Comparison of ENCODE assay signal across 21 cellular contexts in the genomic region with DNA sequence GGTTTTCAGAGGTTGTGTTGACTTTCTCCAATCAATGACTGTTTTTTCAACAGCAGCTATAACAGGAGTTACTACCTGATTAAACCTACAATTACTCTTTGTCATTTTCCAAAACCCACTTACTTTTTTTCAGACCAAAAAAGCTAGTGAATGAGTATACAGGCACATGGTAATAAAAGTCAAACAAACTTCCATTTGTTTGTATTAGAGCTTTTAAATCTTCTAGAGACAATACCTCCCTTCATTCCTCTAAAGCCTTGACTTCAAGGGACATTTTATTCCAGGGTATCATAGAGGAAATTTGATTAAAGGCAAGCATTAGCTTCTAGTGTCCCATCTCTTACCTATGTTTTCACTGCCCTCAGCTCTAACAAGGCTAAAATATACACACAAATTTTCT. TPM values are rescaled to one million over a fixed set of nuclear protein-coding genes. Genes with fewer than 3 reads are reported as not detected.
A peak's percentile ranks its signal among the peaks of the same experiment; 100 is the strongest.
DNase-seq lines count a peak whose midpoint lies in the region; ATAC-seq, FAIRE-seq and TF ChIP-seq lines count a peak whose summit lies in the region.
"Had no signal": no experiment of that assay in that cellular context is flagged by ENCODE, and none has a peak within 500 bp of the region (broad histone marks: within the 10 kb centered on the region; RNA-seq: fewer than 3 reads in every experiment).

No MANE protein-coding gene starts in this region.

- in situ Hi-C loops in mammary epithelial cell (cut with MboI; ENCODE audit: low sequenced_read_pairs in 2 of 2): no loop called here

- H3K9me3 Mint-ChIP-seq in stimulated activated memory B cell treated with anti-CD40 and anti-IgM and Interleukin-4, amounts not matched to agents 10 μg/mL and 1 μg/mL and 100 μg/mL, for 72 hours: peaks cover 8% of the 10 kb centered on the region

- POLR2A ChIA-PET in PC-3 (lab: Charles Lee; ENCODE audit: unreplicated experiment): no interaction called here

- no peaks in the 10 kb centered on the region for H3K36me3 Mint-ChIP-seq in stimulated activated memory B cell treated with anti-CD40 and anti-IgM and Interleukin-4, amounts not matched to agents 10 μg/mL and 1 μg/mL and 100 μg/mL, for 72 hours

- no TSS peak for BruUV-seq in PC-3 (replicated peaks; lab: Mats Ljungman, UMichigan)
- no TSS peak for BruUV-seq in mammary epithelial cell (replicated peaks; lab: Mats Ljungman, UMichigan)

- H3K9me3 ChIP-seq in PC-3 (ENCODE audit: low read length): no peaks in the 10 kb centered on the region
- H3K9me3 ChIP-seq in mammary epithelial cell (replicated peaks; ENCODE audit: insufficient read depth, low read length): no peaks in the 10 kb centered on the region
- H3K9me3 ChIP-seq in small intestine (ENCODE audit: control insufficient read depth, low read depth): no peaks in the 10 kb centered on the region

- H3K79me2 ChIP-seq in PC-3 (ENCODE audit: low read length): no peaks in the 10 kb centered on the region
- no peaks in the 10 kb centered on the region for H3K79me2 ChIP-seq in mammary epithelial cell (ENCODE audit: insufficient read depth, low read length)

- CTCF ChIA-PET in PC-3 (lab: Charles Lee): no interaction called here
- CTCF ChIA-PET in mammary epithelial cell (lab: Charles Lee; ENCODE audit: low non-redundant PET): no interaction called here

- intact Hi-C loops in PC-3 (cut with micrococcal nuclease): no loop called here
- intact Hi-C loops in mammary epithelial cell (cut with micrococcal nuclease): no loop called here

- dilution Hi-C loops in mammary epithelial cell (cut with HindIII; ENCODE audit: low sequenced_read_pairs): no loop called here

- TF ChIP-seq CTCF in PC-3 (conservative IDR thresholded peaks at IDR 0.05; ENCODE audit: low read depth, low read length): no peak
- no peak for TF ChIP-seq CTCF in mammary epithelial cell (conservative IDR thresholded peaks at IDR 0.05 in 1 of 2, IDR thresholded peaks at IDR 0.05 in 1 of 2; ENCODE audit: extremely low read depth in 1 of 2, insufficient read depth in 1 of 2, low read depth in 1 of 2, low read length in 2 of 2)

- H4K20me1 ChIP-seq in PC-3 (ENCODE audit: low read length) (no peaks in the 10 kb centered on the region), mammary epithelial cell (ENCODE audit: insufficient read depth, low read length) (no peaks in the 10 kb centered on the region)

- H3F3A ChIP-seq in PC-3 (ENCODE audit: low read length, unreplicated experiment): no peaks in the 10 kb centered on the region

- H3K9ac ChIP-seq in PC-3 (ENCODE audit: low read length) (no peak overlapping the region), mammary epithelial cell (ENCODE audit: insufficient read depth, low read length) (no peak overlapping the region)

- H3K9me2 ChIP-seq in PC-3 (replicated peaks; ENCODE audit: low read length): no peaks in the 10 kb centered on the region

- peak; percentile 57 for DNase-seq in COLO829 (ENCODE audit: low spot score)
- DNase-seq in PC-3: no peak
- peak; percentile 36 for DNase-seq in foreskin melanocyte
- no peak for DNase-seq in mammary epithelial cell
- no peak for DNase-seq in small intestine
- DNase-seq: C1 segment of cervical spinal cord; CD8-positive, alpha-beta memory T cell; KBM-7; MV-4-11; NCI-H187; NCI-H2107; NCI-H510A; NCI-H748 treated with DMSO at 0.1 percent for 48 hours; PC-9 had no signal

- peaks cover 20% of the 10 kb centered on the region for H3K4me1 Mint-ChIP-seq in stimulated activated memory B cell treated with anti-CD40 and anti-IgM and Interleukin-4, amounts not matched to agents 10 μg/mL and 1 μg/mL and 100 μg/mL, for 72 hours

- FAIRE-seq in small intestine (lab: Jason Lieb, UNC): no peak
- FAIRE-seq: D721Med, H54, HepG2 had no signal

- peak; percentile 58 for ATAC-seq in PC-3
- no peak for ATAC-seq in stimulated activated memory B cell treated with anti-CD40 and anti-IgM and Interleukin-4, amounts not matched to agents 10 μg/mL and 1 μg/mL and 100 μg/mL, for 72 hours
- ATAC-seq in HG02571 (IDR thresholded peaks at IDR 0.05; ENCODE audit: unreplicated experiment): no peak
- ATAC-seq: HepG2 had no signal

- H3K27ac ChIP-seq in PC-3 (ENCODE audit: low read length): no peak overlapping the region
- no peak overlapping the region for H3K27ac ChIP-seq in mammary epithelial cell (ENCODE audit: insufficient read depth, low read depth, low read length)
- no peak overlapping the region for H3K27ac ChIP-seq in small intestine (ENCODE audit: low read depth in 1 of 2, low read length in 1 of 2)
- H3K27ac ChIP-seq: PC-9, RWPE1 had no signal

- H3K27me3 ChIP-seq in PC-3 (ENCODE audit: low read length) (no peaks in the 10 kb centered on the region), mammary epithelial cell (ENCODE audit: insufficient read depth, low read length) (no peaks in the 10 kb centered on the region), small intestine (ENCODE audit: control insufficient read depth in 2 of 2, insufficient read depth in 2 of 2, low read length in 2 of 2) (no peaks in the 10 kb centered on the region)

- H3K4me1 ChIP-seq in PC-3 (ENCODE audit: insufficient read depth, low read length): no peaks in the 10 kb centered on the region
- no peaks in the 10 kb centered on the region for H3K4me1 ChIP-seq in mammary epithelial cell (ENCODE audit: insufficient read depth, low read length)
- peaks cover 0 to 13% of the 10 kb centered on the region in 2 donors for H3K4me1 ChIP-seq in small intestine (ENCODE audit: control insufficient read depth in 2 of 2, insufficient read depth in 1 of 2, low read depth in 1 of 2, low read length in 1 of 2)

- H3K4me3 ChIP-seq in PC-3 (ENCODE audit: low read length) (no peak overlapping the region), mammary epithelial cell (replicated peaks in 1 of 3; ENCODE audit: insufficient read depth in 1 of 3, low read depth in 2 of 3, low read length in 3 of 3) (no peak overlapping the region), small intestine (ENCODE audit: low read depth in 1 of 2, low read length in 2 of 2) (no peak overlapping the region)
- H3K4me3 ChIP-seq: PC-9 had no signal

- H3K4me3 Mint-ChIP-seq in stimulated activated memory B cell treated with anti-CD40 and anti-IgM and Interleukin-4, amounts not matched to agents 10 μg/mL and 1 μg/mL and 100 μg/mL, for 72 hours: no peak overlapping the region

- H3K27me3 Mint-ChIP-seq in stimulated activated memory B cell treated with anti-CD40 and anti-IgM and Interleukin-4, amounts not matched to agents 10 μg/mL and 1 μg/mL and 100 μg/mL, for 72 hours: no peaks in the 10 kb centered on the region

- H3K27ac Mint-ChIP-seq in stimulated activated memory B cell treated with anti-CD40 and anti-IgM and Interleukin-4, amounts not matched to agents 10 μg/mL and 1 μg/mL and 100 μg/mL, for 72 hours: peak overlapping the region; percentile 59

- no peaks in the 10 kb centered on the region for H3K36me3 ChIP-seq in PC-3 (ENCODE audit: low read depth, low read length)
- H3K36me3 ChIP-seq in mammary epithelial cell (ENCODE audit: insufficient read depth, low read length): no peaks in the 10 kb centered on the region
- no peaks in the 10 kb centered on the region for H3K36me3 ChIP-seq in small intestine (ENCODE audit: control insufficient read depth in 2 of 2, insufficient read depth in 2 of 2, low read length in 2 of 2)

- H3K4me2 ChIP-seq in PC-3 (ENCODE audit: low read length): no peak overlapping the region
- no peak overlapping the region for H3K4me2 ChIP-seq in mammary epithelial cell (ENCODE audit: insufficient read depth, low read depth, low read length)
- H3K4me2 ChIP-seq: PC-9 had no signal

- H2AFZ ChIP-seq in PC-3 (ENCODE audit: low read length): no peak overlapping the region
- no peak overlapping the region for H2AFZ ChIP-seq in mammary epithelial cell (ENCODE audit: low read depth, low read length)
- H2AFZ ChIP-seq: PC-9 had no signal

RNA-seq across cellular contexts. Expression of gene IL22RA2, which starts 52.7 kb away (rescaled TPM):
- total RNA-seq in PC-3 (2014; rRNA removed) (not detected in 2 replicates), mammary epithelial cell (not detected)
- polyA plus RNA-seq in mammary epithelial cell (not detected), small intestine (under 1 TPM in 1 of 3 donors, not detected in 2; 0.01 TPM)
- not detected for polyA minus RNA-seq in mammary epithelial cell
- total RNA-seq: A673; CD8-positive, alpha-beta memory T cell; HepG2; PC-9 had no signal
- polyA plus RNA-seq: CD8-positive, alpha-beta memory T cell; HepG2 had no signal

Comparison
In these comparisons a context has a peak if more than half of its experiments do, and no peak if none do; other contexts are left out.
1. DNase-seq: peak in COLO829 (single experiment) and foreskin melanocyte (single experiment); none in PC-3 (single experiment), mammary epithelial cell (single experiment) and small intestine (single experiment).